Comparison of ENCODE assay signal across 7 cellular contexts in the genomic region with DNA sequence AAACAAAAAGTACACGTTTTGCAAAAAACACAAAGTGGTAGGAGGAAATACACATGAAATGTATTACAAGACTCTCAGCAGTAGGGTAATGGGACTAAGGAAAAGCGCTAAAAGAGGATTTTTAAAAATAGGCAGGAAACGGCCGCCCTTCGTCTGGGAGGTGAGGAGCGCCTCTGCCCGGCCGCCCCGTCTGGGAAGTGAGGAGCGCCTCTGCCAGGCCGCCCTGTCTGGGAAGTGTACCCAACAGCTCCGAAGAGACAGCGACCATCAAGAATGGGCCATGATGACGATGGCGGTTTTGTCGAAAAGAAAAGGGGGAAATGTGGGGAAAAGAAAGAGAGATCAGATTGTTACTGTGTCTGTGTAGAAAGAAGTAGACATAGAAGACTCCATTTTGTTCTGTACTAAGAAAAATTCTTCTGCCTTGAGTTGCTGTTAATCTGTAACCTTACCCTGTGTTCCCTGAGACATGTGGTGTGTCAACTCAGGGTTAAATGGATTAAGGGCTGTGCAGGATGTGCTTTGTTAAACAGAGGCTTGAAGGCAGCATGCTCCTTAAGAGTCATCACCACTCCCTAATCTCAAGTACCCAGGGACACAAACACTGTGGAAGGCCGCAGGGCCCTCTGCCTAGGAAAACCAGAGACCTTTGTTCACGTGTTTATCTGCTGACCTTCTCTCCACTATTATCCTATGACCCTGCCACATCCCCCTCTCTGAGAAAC. TPM values are rescaled to one million over a fixed set of nuclear protein-coding genes. Genes with fewer than 3 reads are reported as not detected.
"Had no signal": no experiment of that assay in that cellular context is flagged by ENCODE, and none has a peak within 500 bp of the region (broad histone marks: within the 10 kb centered on the region; RNA-seq: fewer than 3 reads in every experiment).

No MANE protein-coding gene starts in this region.

RNA-seq across cellular contexts. Expression of a gene that starts 5.2 kb away (rescaled TPM):
- total RNA-seq: endothelial cell of umbilical vein, myocyte had no signal

RNA-seq across cellular contexts. Expression of a gene that starts 18.5 kb away (rescaled TPM):
- total RNA-seq: activated CD4-positive, alpha-beta T cell treated with anti-CD3 and anti-CD28 coated beads, Interleukin-2, amount 10 ng/mL, durations not matched to agents 24 days and 14 days; activated CD8-positive, alpha-beta T cell treated with anti-CD3 and anti-CD28 coated beads, Interleukin-2, amount 10 ng/mL, durations not matched to agents 7 days and 5 days; endothelial cell of umbilical vein; left cardiac atrium; myocyte; pancreas had no signal
- polyA plus RNA-seq: endothelial cell of umbilical vein had no signal

RNA-seq across cellular contexts. Expression of a gene that starts 34.2 kb away (rescaled TPM):
- total RNA-seq: activated CD4-positive, alpha-beta T cell treated with anti-CD3 and anti-CD28 coated beads, Interleukin-2, amount 10 ng/mL, durations not matched to agents 24 days and 14 days; activated CD8-positive, alpha-beta T cell treated with anti-CD3 and anti-CD28 coated beads, Interleukin-2, amount 10 ng/mL, durations not matched to agents 7 days and 5 days; endothelial cell of umbilical vein; left cardiac atrium; myocyte; pancreas; thoracic aorta had no signal
- polyA plus RNA-seq: endothelial cell of umbilical vein, pancreas had no signal
